8 cellular contexts compared by ENCODE assay signal in genomic region chr5:79236970-79237734, GRCh38. TPM values are rescaled to one million over a fixed set of nuclear protein-coding genes. Genes with fewer than 3 reads are reported as not detected.
DNase-seq lines count a peak whose midpoint lies in the region; ATAC-seq, FAIRE-seq and TF ChIP-seq lines count a peak whose summit lies in the region.

No MANE protein-coding gene starts in this region.

- peak; percentile 19 for ATAC-seq in HG02571 (IDR thresholded peaks at IDR 0.05; ENCODE audit: unreplicated experiment)
- peak; percentile 36 to 38 for ATAC-seq in stimulated activated naive B cell treated with anti-CD40 and anti-IgM and Interleukin-4, amounts not matched to agents 10 μg/mL and 1 μg/mL and 100 μg/mL, for 72 hours (replicated peaks)

- peaks cover 0 to 54% of the 10 kb centered on the region in 2 experiments; a peak in 3 of 4 replicates for H3K79me2 ChIP-seq in H1 (ENCODE audit: control insufficient read depth in 1 of 2, insufficient read depth in 2 of 2, low read length in 2 of 2)

- H3K23me2 ChIP-seq in H1 (ENCODE audit: low read depth, low read length) = peaks cover 13% of the 10 kb centered on the region

- no peak overlapping the region for H2AK5ac ChIP-seq in H1 (ENCODE audit: low read depth, low read length)

- H4K91ac ChIP-seq in H1 (replicated peaks; ENCODE audit: insufficient read length, low read length) = no peak overlapping the region

- H3K36me3 ChIP-seq in H1 (ENCODE audit: control insufficient read depth in 2 of 4, insufficient read depth in 4 of 4, low read length in 3 of 4) = no peaks in the 10 kb centered on the region

- FAIRE-seq in H1 (lab: Jason Lieb, UNC) = no peak

- H2BK12ac ChIP-seq in H1 (ENCODE audit: low read depth, low read length) = peak overlapping the region; percentile 75; the same call in 1 of the 2 replicates

- DNase-seq in NCI-H146 treated with DMSO at 0.1 percent for 48 hours (lab: John Stamatoyannopoulos, UW; ENCODE audit: unreplicated experiment) (peak; percentile 54), H1 (ENCODE audit: low read depth in 1 of 2, low spot score in 2 of 2) (peak in 1 of 2 experiments; percentile 77), mesothelial cell of epicardium (ENCODE audit: low spot score in 2 of 2, unreplicated experiment in 2 of 2) (peak; percentile 28 to 58), GDM1 (lab: John Stamatoyannopoulos, UW) (no peak)
- DNase-seq in activated CD4-positive, alpha-beta memory T cell treated with anti-CD3 and anti-CD28 coated beads, Interleukin-2, amount 10 ng/mL, durations not matched to agents 7 days and 5 days = peak; percentile 49
- peak; percentile 19 for DNase-seq in stimulated activated naive B cell treated with anti-CD40 and anti-IgM and Interleukin-4, amounts not matched to agents 10 μg/mL and 1 μg/mL and 100 μg/mL, for 72 hours

- peak overlapping the region; percentile 60 for H3K18ac ChIP-seq in H1 (ENCODE audit: extremely low read depth, low read length)

- no peak overlapping the region for H2BK120ac ChIP-seq in H1 (replicated peaks; ENCODE audit: low read depth, low read length)

- H3K4me3 Mint-ChIP-seq in activated CD4-positive, alpha-beta memory T cell treated with anti-CD3 and anti-CD28 coated beads, Interleukin-2, amount 10 ng/mL, durations not matched to agents 7 days and 5 days = peak overlapping the region; percentile 92
- peak overlapping the region; percentile 95 for H3K4me3 Mint-ChIP-seq in mesothelial cell of epicardium
- H3K4me3 Mint-ChIP-seq in stimulated activated naive B cell treated with anti-CD40 and anti-IgM and Interleukin-4, amounts not matched to agents 10 μg/mL and 1 μg/mL and 100 μg/mL, for 72 hours = peak overlapping the region; percentile 90 to 92

- H4K8ac ChIP-seq in H1 (ENCODE audit: extremely low read depth, insufficient read depth, low read length) = peak overlapping the region; percentile 98; the same call in 1 of the 2 replicates

- peaks cover 8% of the 10 kb centered on the region for H3K36me3 Mint-ChIP-seq in activated CD4-positive, alpha-beta memory T cell treated with anti-CD3 and anti-CD28 coated beads, Interleukin-2, amount 10 ng/mL, durations not matched to agents 7 days and 5 days (ENCODE audit: low read depth)
- peaks cover 4% of the 10 kb centered on the region for H3K36me3 Mint-ChIP-seq in mesothelial cell of epicardium
- no peaks in the 10 kb centered on the region for H3K36me3 Mint-ChIP-seq in stimulated activated naive B cell treated with anti-CD40 and anti-IgM and Interleukin-4, amounts not matched to agents 10 μg/mL and 1 μg/mL and 100 μg/mL, for 72 hours

- whole genome bisulfite sequencing in H1 (ENCODE audit: extremely low coverage in 1 of 2, insufficient coverage in 1 of 2, insufficient read length in 1 of 2, insufficient replicate concordance in 2 of 2, low coverage in 1 of 2, low lambda C conversion rate in 2 of 2, missing lambda C conversion rate in 1 of 2), 2 experiments = 2% methylated on average over 60 of the region's 61 CpGs; no CpG with 5 or more reads in 1 of the 2 experiments

- H2BK5ac ChIP-seq in H1 (ENCODE audit: low read depth, low read length) = 0 out of 2 replicates have a peak overlapping the region, but pooled peaks have one; percentile 63

- peak overlapping the region; percentile 92; the same call in 1 of the 2 replicates for H3K27ac ChIP-seq in H1 (ENCODE audit: low read depth, low read length)

- H3K4me1 ChIP-seq in H1 (replicated peaks in 1 of 4; ENCODE audit: control insufficient read depth in 3 of 4, insufficient read depth in 4 of 4, low read length in 3 of 4) = peaks cover 0 to 3% (median 2%) of the 10 kb centered on the region in 4 experiments; a peak in 2 of 7 replicates

- TF ChIP-seq CTCF in H1 (IDR thresholded peaks at IDR 0.05; ENCODE audit: control extremely low read depth in 1 of 3, insufficient read depth in 1 of 3, low read depth in 1 of 3, low read length in 3 of 3) (no peak), mesothelial cell of epicardium (IDR thresholded peaks at IDR 0.05; ENCODE audit: unreplicated experiment) (no peak)

- peak overlapping the region; percentile 78 for H3K4me3 ChIP-seq in GM08714 (ENCODE audit: low read length)
- H3K4me3 ChIP-seq in H1 (ENCODE audit: extremely low read depth in 1 of 4, insufficient read depth in 2 of 4, low read depth in 3 of 4, low read length in 4 of 4) = peak overlapping the region; percentile 70 to 89 (median 83)

- H2AFZ ChIP-seq in H1 (ENCODE audit: low read length) = no peak overlapping the region

- no peak overlapping the region for H3K4ac ChIP-seq in H1 (replicated peaks; ENCODE audit: insufficient read length, low read depth, low read length)

- H2BK15ac ChIP-seq in H1 (ENCODE audit: low read length) = no peak overlapping the region

- H4K5ac ChIP-seq in H1 (ENCODE audit: insufficient read length, low read depth, low read length) = no peak overlapping the region

- no peaks in the 10 kb centered on the region for H3K9me3 ChIP-seq in H1 (ENCODE audit: insufficient read depth in 2 of 2, low read depth in 1 of 2, low read length in 1 of 2)

- H3K79me1 ChIP-seq in H1 (ENCODE audit: low read depth, low read length) = 0 out of 2 replicates have a peak, but pooled peaks cover 4% of the 10 kb centered on the region

- no peak overlapping the region for H3K23ac ChIP-seq in H1 (ENCODE audit: insufficient read length)

- peak in 1 of 2 experiments; percentile 63; a peak in 1 of 3 replicates for TF ChIP-seq POLR2A in H1 (IDR thresholded peaks at IDR 0.05; ENCODE audit: control extremely low read depth in 1 of 2, low read depth in 2 of 2, low read length in 2 of 2)

- no peaks in the 10 kb centered on the region for H3K27me3 Mint-ChIP-seq in activated CD4-positive, alpha-beta memory T cell treated with anti-CD3 and anti-CD28 coated beads, Interleukin-2, amount 10 ng/mL, durations not matched to agents 7 days and 5 days
- H3K27me3 Mint-ChIP-seq in mesothelial cell of epicardium (ENCODE audit: low read depth) = no peaks in the 10 kb centered on the region
- no peaks in the 10 kb centered on the region for H3K27me3 Mint-ChIP-seq in stimulated activated naive B cell treated with anti-CD40 and anti-IgM and Interleukin-4, amounts not matched to agents 10 μg/mL and 1 μg/mL and 100 μg/mL, for 72 hours

- H3K56ac ChIP-seq in H1 (replicated peaks; ENCODE audit: insufficient read length, low read depth, low read length) = no peak overlapping the region

- H3K9ac ChIP-seq in H1 (replicated peaks in 1 of 4; ENCODE audit: extremely low read depth in 1 of 4, low read depth in 3 of 4, low read length in 3 of 4) = peak overlapping the region; percentile 75 to 91 (median 82)

- H3K27me3 ChIP-seq in H1 (replicated peaks in 1 of 4; ENCODE audit: control insufficient read depth in 3 of 4, extremely low read depth in 1 of 4, insufficient read depth in 3 of 4, low read length in 3 of 4) = no peaks in the 10 kb centered on the region

- TF ChIP-seq RAD21 in H1 (IDR thresholded peaks at IDR 0.05 in 1 of 2, conservative IDR thresholded peaks at IDR 0.05 in 1 of 2; ENCODE audit: low read depth in 2 of 2, low read length in 2 of 2) = no peak

- no peak overlapping the region for H2BK20ac ChIP-seq in H1 (ENCODE audit: low read length)

- POLR2A ChIA-PET in activated CD4-positive, alpha-beta memory T cell treated with anti-CD3 and anti-CD28 coated beads, Interleukin-2, amount 10 ng/mL, durations not matched to agents 7 days and 5 days (lab: Charles Lee) = interaction anchor here (0.7 to 2.4 kb wide), 8 partner anchors 17 to 876 kb away, joined by 3 to 26 read pairs (median 5); partner anchors contain the start of genes ARSB, HOMER1, MTX3 and TENT2
- POLR2A ChIA-PET in H1 (lab: Charles Lee; ENCODE audit: partially characterized antibody) = interaction anchor here (0.7 to 2.7 kb wide), 11 partner anchors 9 to 276 kb away, joined by 3 to 17 read pairs (median 3); partner anchors contain the start of gene HOMER1

- peaks cover 38% of the 10 kb centered on the region for H3K4me1 Mint-ChIP-seq in activated CD4-positive, alpha-beta memory T cell treated with anti-CD3 and anti-CD28 coated beads, Interleukin-2, amount 10 ng/mL, durations not matched to agents 7 days and 5 days
- peaks cover 36% of the 10 kb centered on the region for H3K4me1 Mint-ChIP-seq in mesothelial cell of epicardium
- H3K4me1 Mint-ChIP-seq in stimulated activated naive B cell treated with anti-CD40 and anti-IgM and Interleukin-4, amounts not matched to agents 10 μg/mL and 1 μg/mL and 100 μg/mL, for 72 hours = peaks cover 9 to 40% of the 10 kb centered on the region in 2 donors

- CTCF ChIA-PET in activated CD4-positive, alpha-beta memory T cell treated with anti-CD3 and anti-CD28 coated beads, Interleukin-2, amount 10 ng/mL, durations not matched to agents 7 days and 5 days (lab: Charles Lee) = interaction anchor here (1.0 to 1.5 kb wide), 2 partner anchors 104 kb away, joined by 3 to 8 read pairs; no protein-coding TSS in a partner anchor
- CTCF ChIA-PET in H1 (lab: Charles Lee; ENCODE audit: partially characterized antibody) = interaction anchor here (0.9 to 2.1 kb wide), 6 partner anchors 18 to 299 kb away, joined by 3 to 20 read pairs (median 3); no protein-coding TSS in a partner anchor

- H3K4me2 ChIP-seq in H1 (ENCODE audit: insufficient read depth in 1 of 2, low read depth in 2 of 2, low read length in 2 of 2) = peak overlapping the region; percentile 88 to 93

- no peaks in the 10 kb centered on the region for H4K20me1 ChIP-seq in H1 (replicated peaks in 1 of 2; ENCODE audit: control insufficient read depth in 1 of 2, insufficient read depth in 2 of 2, low read length in 2 of 2)

- peak overlapping the region; percentile 81 for H3K27ac Mint-ChIP-seq in activated CD4-positive, alpha-beta memory T cell treated with anti-CD3 and anti-CD28 coated beads, Interleukin-2, amount 10 ng/mL, durations not matched to agents 7 days and 5 days
- peak overlapping the region; percentile 91 for H3K27ac Mint-ChIP-seq in mesothelial cell of epicardium
- H3K27ac Mint-ChIP-seq in stimulated activated naive B cell treated with anti-CD40 and anti-IgM and Interleukin-4, amounts not matched to agents 10 μg/mL and 1 μg/mL and 100 μg/mL, for 72 hours = peak overlapping the region; percentile 65

- no peaks in the 10 kb centered on the region for H3K9me3 Mint-ChIP-seq in activated CD4-positive, alpha-beta memory T cell treated with anti-CD3 and anti-CD28 coated beads, Interleukin-2, amount 10 ng/mL, durations not matched to agents 7 days and 5 days
- no peaks in the 10 kb centered on the region for H3K9me3 Mint-ChIP-seq in mesothelial cell of epicardium
- no peaks in the 10 kb centered on the region for H3K9me3 Mint-ChIP-seq in stimulated activated naive B cell treated with anti-CD40 and anti-IgM and Interleukin-4, amounts not matched to agents 10 μg/mL and 1 μg/mL and 100 μg/mL, for 72 hours

- TF ChIP-seq EP300 in H1 (IDR thresholded peaks at IDR 0.05; ENCODE audit: borderline replicate concordance in 1 of 2, low read depth in 2 of 2, low read length in 2 of 2) = no peak

- no peak overlapping the region for H3K14ac ChIP-seq in H1 (ENCODE audit: insufficient read length)

RNA-seq across cellular contexts. Expression of gene JMY, which starts 1.2 kb away (rescaled TPM):
- 1 to 10 TPM; 8.5 to 9.0 TPM for total RNA-seq in activated CD4-positive, alpha-beta memory T cell treated with anti-CD3 and anti-CD28 coated beads, Interleukin-2, amount 10 ng/mL, durations not matched to agents 7 days and 5 days
- 13.9 and 14.0 TPM in 2 replicates for total RNA-seq in H1 (2021; fragmentation: NEBNext Ultra II Directional; extraction: Animal tissue kit (Norgen Biotek cat#: 25700))
- polyA plus RNA-seq in H1 (2011; rRNA removed) = 1.7 and 2.8 TPM in 2 replicates
- 3.0 TPM for polyA plus RNA-seq in H1 (2011; cell fraction: cytosol; rRNA removed)
- 2.6 TPM for polyA plus RNA-seq in H1 (2011; cell fraction: nucleus; rRNA removed)
- 3.7 to 6.4 TPM (median 3.9 TPM) in 4 replicates for polyA plus RNA-seq in H1 (2012, experiment 1 of 2)
- polyA plus RNA-seq in H1 (2012, experiment 2 of 2) = 0.30 TPM
- polyA plus RNA-seq in H1 (2013, experiment 1 of 2) = 4.8 TPM
- 4.3 TPM for polyA plus RNA-seq in H1 (2013, experiment 2 of 2)
- polyA minus RNA-seq in H1 (2011; rRNA and poly(A)+ RNA removed) = 6.9 and 8.2 TPM in 2 replicates
- polyA minus RNA-seq in H1 (2011; cell fraction: cytosol; rRNA and poly(A)+ RNA removed) = 8.6 TPM
- 14.1 TPM for polyA minus RNA-seq in H1 (2011; cell fraction: nucleus; rRNA and poly(A)+ RNA removed)
- total RNA-seq in mesothelial cell of epicardium = 15.7 to 16.7 TPM (median 16.1 TPM) in 3 replicates
